11 cellular contexts compared by ENCODE assay signal in the genomic region with DNA sequence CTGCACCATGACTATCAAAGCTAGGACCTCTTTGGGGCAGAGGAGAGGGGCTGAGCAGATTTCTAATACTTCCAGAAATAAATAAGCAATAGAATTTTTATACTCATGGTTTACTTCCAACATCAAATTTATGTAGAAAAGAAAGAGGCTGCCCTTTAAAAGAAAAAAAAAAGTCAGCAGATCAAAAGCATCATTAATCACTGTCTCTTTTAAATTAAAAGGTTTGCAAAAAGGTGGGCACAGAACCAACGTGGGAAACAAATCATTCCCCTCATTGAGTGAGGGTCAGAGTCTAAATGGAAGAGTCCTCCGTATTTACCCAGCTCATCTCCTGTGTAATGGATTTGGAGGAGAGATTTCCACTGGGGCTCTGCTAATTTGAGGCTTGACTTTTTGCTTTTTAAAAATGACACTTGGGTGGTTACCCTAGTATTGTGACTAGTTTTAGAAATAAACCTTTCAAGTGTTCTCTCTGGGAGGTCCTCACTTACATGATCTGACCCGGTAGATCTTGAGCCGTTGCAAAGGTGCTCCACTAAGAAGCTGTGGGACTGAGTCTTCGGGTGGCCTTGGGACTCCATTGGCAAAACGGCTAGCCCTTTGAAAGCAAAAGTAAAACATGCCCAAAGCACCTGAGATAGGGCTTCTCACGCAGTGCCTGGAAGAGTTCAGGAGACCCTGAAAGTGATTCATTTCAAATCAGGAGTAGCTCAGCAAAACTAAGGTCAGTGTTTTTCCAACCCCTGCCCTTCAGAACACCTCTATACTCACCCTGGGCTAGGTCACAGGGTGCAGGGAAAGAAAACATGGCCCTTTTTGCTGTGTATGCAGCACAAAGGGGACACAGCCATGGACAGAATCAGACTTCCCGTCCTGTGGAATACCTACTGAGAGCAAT.
DNase-seq lines count a peak whose midpoint lies in the region; ATAC-seq and TF ChIP-seq lines count a peak whose summit lies in the region.
"Had no signal": no experiment of that assay in that cellular context is flagged by ENCODE, and none has a peak within 500 bp of the region (broad histone marks: within the 10 kb centered on the region; RNA-seq: fewer than 3 reads in every experiment).

No MANE protein-coding gene starts in this region.

- H3K9ac ChIP-seq in OCI-LY3 (ENCODE audit: low read length), result peak overlapping the region; percentile 45

- H3K36me3 Mint-ChIP-seq in GM23338 (ENCODE audit: low read depth), result peaks cover 2% of the 10 kb centered on the region; the same call in 1 of the 3 replicates
- H3K36me3 Mint-ChIP-seq in stimulated activated effector memory CD8-positive, alpha-beta T cell treated with anti-CD3 and anti-CD28 coated beads, Interleukin-12 subunit alpha, Interleukin-12 subunit beta, amount 100 ng/mL, for 72 hours, result no peaks in the 10 kb centered on the region

- H3K4me2 ChIP-seq in GM23338, result no peak overlapping the region
- H3K4me2 ChIP-seq in OCI-LY3 (ENCODE audit: low read length), result peak overlapping the region; percentile 77

- H3K4me1 Mint-ChIP-seq in GM23338, result peaks cover 30% of the 10 kb centered on the region
- H3K4me1 Mint-ChIP-seq in stimulated activated effector memory CD8-positive, alpha-beta T cell treated with anti-CD3 and anti-CD28 coated beads, Interleukin-12 subunit alpha, Interleukin-12 subunit beta, amount 100 ng/mL, for 72 hours, result peaks cover 35% of the 10 kb centered on the region

- no peaks in the 10 kb centered on the region for H3F3A ChIP-seq in GM23338 (replicated peaks; ENCODE audit: low read depth)

- peak overlapping the region; percentile 22; the same call in 1 of the 2 replicates for H3K27ac Mint-ChIP-seq in GM23338
- H3K27ac Mint-ChIP-seq in stimulated activated effector memory CD8-positive, alpha-beta T cell treated with anti-CD3 and anti-CD28 coated beads, Interleukin-12 subunit alpha, Interleukin-12 subunit beta, amount 100 ng/mL, for 72 hours, result peak overlapping the region; percentile 46
- H3K27ac Mint-ChIP-seq: T-helper 1 cell treated with Interleukin-12 subunit alpha and Interleukin-12 subunit beta and Interleukin-4 antibody, amounts not matched to agents 30 μg/mL and 1 μg/mL, for 36 hours had no signal

- H3K79me2 ChIP-seq in GM23338 (replicated peaks; ENCODE audit: insufficient read depth), result peaks cover 15% of the 10 kb centered on the region
- H3K79me2 ChIP-seq in OCI-LY3 (ENCODE audit: low read length), result no peaks in the 10 kb centered on the region

- H2AFZ ChIP-seq in GM23338 (no peak overlapping the region), OCI-LY3 (ENCODE audit: low read depth, low read length) (peak overlapping the region; percentile 49)

- H3K4me1 ChIP-seq in GM23338 (ENCODE audit: insufficient read depth), result 0 out of 2 replicates have a peak, but pooled peaks cover 9% of the 10 kb centered on the region
- H3K4me1 ChIP-seq in OCI-LY3 (ENCODE audit: low read length), result peaks cover 71% of the 10 kb centered on the region

- H4K20me1 ChIP-seq in GM23338 (replicated peaks; ENCODE audit: insufficient read depth), result no peaks in the 10 kb centered on the region
- no peaks in the 10 kb centered on the region for H4K20me1 ChIP-seq in OCI-LY3 (ENCODE audit: insufficient read depth, low read length)

- H3K27me3 ChIP-seq in GM23338 (ENCODE audit: insufficient read depth), result no peaks in the 10 kb centered on the region
- no peaks in the 10 kb centered on the region for H3K27me3 ChIP-seq in OCI-LY3 (ENCODE audit: low read depth, low read length)

- peaks cover 3% of the 10 kb centered on the region for H3K27me3 Mint-ChIP-seq in GM23338 (ENCODE audit: insufficient read depth, low read depth, poor library complexity)

- no peak overlapping the region for H3K4me3 ChIP-seq in GM23338
- peak overlapping the region; percentile 49 for H3K4me3 ChIP-seq in OCI-LY3 (ENCODE audit: low read length)

- H3K36me3 ChIP-seq in GM23338 (ENCODE audit: insufficient read depth) (no peaks in the 10 kb centered on the region), OCI-LY3 (replicated peaks; ENCODE audit: low read depth, low read length) (no peaks in the 10 kb centered on the region)

- H3K27ac ChIP-seq in GM23338 (ENCODE audit: low read depth), result no peak overlapping the region
- H3K27ac ChIP-seq in OCI-LY3 (ENCODE audit: low read length), result peak overlapping the region; percentile 9; the same call in 1 of the 2 replicates

- no peaks in the 10 kb centered on the region for H3K9me3 ChIP-seq in OCI-LY3 (ENCODE audit: insufficient read depth, low read length)

- no peaks in the 10 kb centered on the region for H3K9me3 Mint-ChIP-seq in GM23338
- H3K9me3 Mint-ChIP-seq in stimulated activated effector memory CD8-positive, alpha-beta T cell treated with anti-CD3 and anti-CD28 coated beads, Interleukin-12 subunit alpha, Interleukin-12 subunit beta, amount 100 ng/mL, for 72 hours, result no peaks in the 10 kb centered on the region
- H3K9me3 Mint-ChIP-seq: T-helper 1 cell treated with Interleukin-12 subunit alpha and Interleukin-12 subunit beta and Interleukin-4 antibody, amounts not matched to agents 30 μg/mL and 1 μg/mL, for 36 hours had no signal

- DNase-seq in GM23338 (ENCODE audit: low spot score), result no peak
- DNase-seq in glomerular visceral epithelial cell (ENCODE audit: extremely low spot score), result peak; percentile 5
- DNase-seq in stimulated activated effector memory CD8-positive, alpha-beta T cell treated with anti-CD3 and anti-CD28 coated beads, Interleukin-12 subunit alpha, Interleukin-12 subunit beta, amount 100 ng/mL, for 72 hours (ENCODE audit: low spot score in 2 of 2), result no peak
- DNase-seq in amniotic stem cell (lab: John Stamatoyannopoulos, UW), result no peak
- no peak for DNase-seq in activated gamma-delta T cell (lab: John Stamatoyannopoulos, UW)
- DNase-seq: cortex of kidney, GF-D8, NCI-H1417 had no signal

- ATAC-seq in GM23338 (no peak), HG03039 (IDR thresholded peaks at IDR 0.05; ENCODE audit: unreplicated experiment) (no peak)
- no peak for ATAC-seq in stimulated activated effector memory CD8-positive, alpha-beta T cell treated with anti-CD3 and anti-CD28 coated beads, Interleukin-12 subunit alpha, Interleukin-12 subunit beta, amount 100 ng/mL, for 72 hours

- no peaks in the 10 kb centered on the region for H3K9me2 ChIP-seq in GM23338 (ENCODE audit: insufficient read depth)

- TF ChIP-seq CTCF in GM23338 (conservative IDR thresholded peaks at IDR 0.05; ENCODE audit: low read depth in 2 of 2) (no peak), OCI-LY3 (IDR thresholded peaks at IDR 0.05; ENCODE audit: low read depth, low read length) (no peak)

- H3K4me3 Mint-ChIP-seq in GM23338, result no peak overlapping the region
- no peak overlapping the region for H3K4me3 Mint-ChIP-seq in stimulated activated effector memory CD8-positive, alpha-beta T cell treated with anti-CD3 and anti-CD28 coated beads, Interleukin-12 subunit alpha, Interleukin-12 subunit beta, amount 100 ng/mL, for 72 hours
- H3K4me3 Mint-ChIP-seq: T-helper 1 cell treated with Interleukin-12 subunit alpha and Interleukin-12 subunit beta and Interleukin-4 antibody, amounts not matched to agents 30 μg/mL and 1 μg/mL, for 36 hours had no signal

TF ChIP-seq in GM23338, 12 proteins besides CTCF, POLR2A, EP300 and RAD21 (continues in another document):
- TF ChIP-seq, protein P1, sequence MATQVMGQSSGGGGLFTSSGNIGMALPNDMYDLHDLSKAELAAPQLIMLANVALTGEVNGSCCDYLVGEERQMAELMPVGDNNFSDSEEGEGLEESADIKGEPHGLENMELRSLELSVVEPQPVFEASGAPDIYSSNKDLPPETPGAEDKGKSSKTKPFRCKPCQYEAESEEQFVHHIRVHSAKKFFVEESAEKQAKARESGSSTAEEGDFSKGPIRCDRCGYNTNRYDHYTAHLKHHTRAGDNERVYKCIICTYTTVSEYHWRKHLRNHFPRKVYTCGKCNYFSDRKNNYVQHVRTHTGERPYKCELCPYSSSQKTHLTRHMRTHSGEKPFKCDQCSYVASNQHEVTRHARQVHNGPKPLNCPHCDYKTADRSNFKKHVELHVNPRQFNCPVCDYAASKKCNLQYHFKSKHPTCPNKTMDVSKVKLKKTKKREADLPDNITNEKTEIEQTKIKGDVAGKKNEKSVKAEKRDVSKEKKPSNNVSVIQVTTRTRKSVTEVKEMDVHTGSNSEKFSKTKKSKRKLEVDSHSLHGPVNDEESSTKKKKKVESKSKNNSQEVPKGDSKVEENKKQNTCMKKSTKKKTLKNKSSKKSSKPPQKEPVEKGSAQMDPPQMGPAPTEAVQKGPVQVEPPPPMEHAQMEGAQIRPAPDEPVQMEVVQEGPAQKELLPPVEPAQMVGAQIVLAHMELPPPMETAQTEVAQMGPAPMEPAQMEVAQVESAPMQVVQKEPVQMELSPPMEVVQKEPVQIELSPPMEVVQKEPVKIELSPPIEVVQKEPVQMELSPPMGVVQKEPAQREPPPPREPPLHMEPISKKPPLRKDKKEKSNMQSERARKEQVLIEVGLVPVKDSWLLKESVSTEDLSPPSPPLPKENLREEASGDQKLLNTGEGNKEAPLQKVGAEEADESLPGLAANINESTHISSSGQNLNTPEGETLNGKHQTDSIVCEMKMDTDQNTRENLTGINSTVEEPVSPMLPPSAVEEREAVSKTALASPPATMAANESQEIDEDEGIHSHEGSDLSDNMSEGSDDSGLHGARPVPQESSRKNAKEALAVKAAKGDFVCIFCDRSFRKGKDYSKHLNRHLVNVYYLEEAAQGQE (IDR thresholded peaks at IDR 0.05; ENCODE audit: unreplicated experiment), result no peak
